8 cellular contexts compared by ENCODE assay signal in the genomic region with DNA sequence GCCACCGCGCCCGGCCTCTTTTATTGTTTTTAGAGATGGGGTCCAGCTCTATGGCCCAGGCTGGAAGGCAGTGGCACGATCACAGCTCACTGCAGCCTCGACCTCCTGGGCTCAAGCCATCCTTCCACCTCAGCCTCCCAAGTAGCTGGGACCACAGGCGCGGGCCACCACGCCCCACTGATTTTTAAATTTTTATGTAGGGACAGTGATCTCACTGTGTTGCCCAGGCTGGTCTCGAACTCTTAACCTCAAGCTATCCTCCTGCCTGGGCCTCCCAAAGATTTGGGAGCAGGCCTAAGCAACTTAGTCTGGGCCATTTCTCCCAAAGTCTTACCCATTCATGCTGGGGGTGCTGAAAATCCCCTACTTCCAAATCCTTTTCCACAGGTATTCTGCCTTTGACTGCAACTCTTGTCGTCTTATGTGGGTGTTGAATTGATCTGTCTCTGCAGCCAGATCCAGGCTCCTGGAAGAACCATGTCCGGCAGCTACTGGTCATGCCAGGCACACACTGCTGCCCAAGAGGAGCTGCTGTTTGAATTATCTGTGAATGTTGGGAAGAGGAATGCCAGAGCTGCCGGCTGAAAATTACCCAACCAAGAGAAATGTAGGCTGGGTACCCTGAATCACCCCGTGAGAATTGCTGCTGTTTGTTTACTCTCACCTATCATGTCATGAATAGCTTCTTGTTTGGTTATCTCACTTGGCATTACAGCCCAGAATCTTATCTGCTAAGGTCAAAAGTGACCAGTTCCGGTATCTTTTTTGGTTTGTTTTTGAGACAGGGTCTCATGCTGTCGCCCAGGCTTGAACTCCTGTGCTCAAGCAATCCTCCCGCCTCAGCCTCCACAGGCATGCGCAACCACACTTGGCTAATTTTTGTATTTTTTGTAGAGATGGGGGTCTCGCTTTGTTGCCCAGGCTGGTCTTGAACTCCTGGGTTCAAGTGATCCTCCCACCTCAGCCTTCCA. TPM values are rescaled to one million over a fixed set of nuclear protein-coding genes. Genes with fewer than 3 reads are reported as not detected.
A peak's percentile ranks its signal among the peaks of the same experiment; 100 is the strongest.
DNase-seq lines count a peak whose midpoint lies in the region; ATAC-seq and TF ChIP-seq lines count a peak whose summit lies in the region.

No MANE protein-coding gene starts in this region.

- H3K27ac ChIP-seq in right lobe of liver = peak overlapping the region in 2 of 3 donors; percentile 88 to 95
- peak overlapping the region; percentile 93 for H3K27ac ChIP-seq in upper lobe of right lung

- no peaks in the 10 kb centered on the region for H3K9me3 Mint-ChIP-seq in activated naive CD4-positive, alpha-beta T cell treated with anti-CD3 and anti-CD28 coated beads, Interleukin-2, amount 50 U/mL, for 24 hours
- H3K9me3 Mint-ChIP-seq in activated naive CD8-positive, alpha-beta T cell treated with anti-CD3 and anti-CD28 coated beads, Interleukin-2, amount 50 U/mL, for 24 hours = no peaks in the 10 kb centered on the region

- H3K27me3 ChIP-seq in right lobe of liver = no peaks in the 10 kb centered on the region
- no peaks in the 10 kb centered on the region for H3K27me3 ChIP-seq in upper lobe of right lung
- H3K27me3 ChIP-seq in H7 (ENCODE audit: control insufficient read depth, insufficient read depth, low read length) = no peaks in the 10 kb centered on the region

- H3K36me3 ChIP-seq in right lobe of liver = peaks cover 0 to 33% (median 0%) of the 10 kb centered on the region in 4 donors
- H3K36me3 ChIP-seq in upper lobe of right lung = peaks cover 35% of the 10 kb centered on the region
- H3K36me3 ChIP-seq in H7 (replicated peaks; ENCODE audit: control insufficient read depth, insufficient read depth, low read length) = peaks cover 16% of the 10 kb centered on the region

- peak overlapping the region; percentile 90 for H3K4me3 Mint-ChIP-seq in activated naive CD4-positive, alpha-beta T cell treated with anti-CD3 and anti-CD28 coated beads, Interleukin-2, amount 50 U/mL, for 24 hours
- H3K4me3 Mint-ChIP-seq in activated naive CD8-positive, alpha-beta T cell treated with anti-CD3 and anti-CD28 coated beads, Interleukin-2, amount 50 U/mL, for 24 hours = peak overlapping the region; percentile 83

- peaks cover 0 to 7% (median 3%) of the 10 kb centered on the region in 4 donors for H3K4me1 ChIP-seq in right lobe of liver
- peaks cover 12% of the 10 kb centered on the region for H3K4me1 ChIP-seq in upper lobe of right lung

- H3K4me1 Mint-ChIP-seq in activated naive CD4-positive, alpha-beta T cell treated with anti-CD3 and anti-CD28 coated beads, Interleukin-2, amount 50 U/mL, for 24 hours = peaks cover 15% of the 10 kb centered on the region
- H3K4me1 Mint-ChIP-seq in activated naive CD8-positive, alpha-beta T cell treated with anti-CD3 and anti-CD28 coated beads, Interleukin-2, amount 50 U/mL, for 24 hours = peaks cover 13% of the 10 kb centered on the region

- H3K36me3 Mint-ChIP-seq in activated naive CD4-positive, alpha-beta T cell treated with anti-CD3 and anti-CD28 coated beads, Interleukin-2, amount 50 U/mL, for 24 hours = peaks cover 3% of the 10 kb centered on the region
- H3K36me3 Mint-ChIP-seq in activated naive CD8-positive, alpha-beta T cell treated with anti-CD3 and anti-CD28 coated beads, Interleukin-2, amount 50 U/mL, for 24 hours (ENCODE audit: low read depth) = peaks cover 12% of the 10 kb centered on the region

- H3K4me3 ChIP-seq in right lobe of liver (peak overlapping the region; percentile 70 to 84 (median 73)), upper lobe of right lung (peak overlapping the region; percentile 74), H7 (ENCODE audit: insufficient read depth, low read depth, low read length) (no peak overlapping the region)

- DNase-seq in activated naive CD4-positive, alpha-beta T cell (lab: John Stamatoyannopoulos, UW) = no peak
- no peak for DNase-seq in activated naive CD8-positive, alpha-beta T cell treated with anti-CD3 and anti-CD28 coated beads, Interleukin-2, amount 50 U/mL, for 24 hours
- DNase-seq in right lobe of liver = peak in 1 of 3 donors; percentile 40
- DNase-seq in upper lobe of right lung = no peak
- DNase-seq in NCI-H1436 treated with DMSO at 0.1 percent for 48 hours (lab: John Stamatoyannopoulos, UW) = no peak
- no peak for DNase-seq in H7
- no peak for DNase-seq in NCI-H526 (lab: John Stamatoyannopoulos, UW)

- peak overlapping the region; percentile 93 for H3K27ac Mint-ChIP-seq in activated naive CD4-positive, alpha-beta T cell treated with anti-CD3 and anti-CD28 coated beads, Interleukin-2, amount 50 U/mL, for 24 hours
- H3K27ac Mint-ChIP-seq in activated naive CD8-positive, alpha-beta T cell treated with anti-CD3 and anti-CD28 coated beads, Interleukin-2, amount 50 U/mL, for 24 hours = peak overlapping the region; percentile 78

- no peaks in the 10 kb centered on the region for H3K9me3 ChIP-seq in right lobe of liver
- no peaks in the 10 kb centered on the region for H3K9me3 ChIP-seq in upper lobe of right lung

- no peak for TF ChIP-seq CTCF in right lobe of liver (IDR thresholded peaks at IDR 0.05)
- TF ChIP-seq CTCF in upper lobe of right lung (IDR thresholded peaks at IDR 0.05) = no peak

- no peak for ATAC-seq in activated naive CD8-positive, alpha-beta T cell treated with anti-CD3 and anti-CD28 coated beads, Interleukin-2, amount 50 U/mL, for 24 hours
- ATAC-seq in right lobe of liver (peak in 3 of 4 donors; percentile 19 to 76 (median 31)), upper lobe of right lung (no peak)

- H3K27me3 Mint-ChIP-seq in activated naive CD4-positive, alpha-beta T cell treated with anti-CD3 and anti-CD28 coated beads, Interleukin-2, amount 50 U/mL, for 24 hours = no peaks in the 10 kb centered on the region
- H3K27me3 Mint-ChIP-seq in activated naive CD8-positive, alpha-beta T cell treated with anti-CD3 and anti-CD28 coated beads, Interleukin-2, amount 50 U/mL, for 24 hours = no peaks in the 10 kb centered on the region

- intact Hi-C loops in right lobe of liver (cut with DNase I) = no loop called here
- intact Hi-C loops in upper lobe of right lung (cut with DNase I) = no loop called here

- 44% methylated on average over 8 of the region's 18 CpGs for WGBS in right lobe of liver (ENCODE audit: insufficient coverage, low coverage, low lambda C conversion rate, missing lambda C conversion rate)

- TF ChIP-seq POLR2A in right lobe of liver (IDR thresholded peaks at IDR 0.05) = peak; percentile 60

RNA-seq across cellular contexts. Expression of a gene that starts 1.1 kb away (rescaled TPM):
- total RNA-seq in right lobe of liver (10 to 100 TPM; 27.9 to 48.5 (median 36.9) TPM), upper lobe of right lung (54.8 TPM)
- total RNA-seq in H7 (2014; rRNA removed; shearing (Covaris generic)) = 54.8 and 63.2 TPM in 2 replicates

RNA-seq across cellular contexts. Expression of a gene that starts 11.4 kb away (rescaled TPM):
- total RNA-seq in right lobe of liver (10 to 100 TPM; 10.2 to 16.6 (median 14.0) TPM), upper lobe of right lung (37.6 TPM)
- 24.7 and 30.7 TPM in 2 replicates for total RNA-seq in H7 (2014; rRNA removed; shearing (Covaris generic))

RNA-seq across cellular contexts. Expression of a gene that starts 27.1 kb away (rescaled TPM):
- under 1 TPM in 2 of 6 experiments, not detected in 4; 0.05 to 0.07 TPM for total RNA-seq in right lobe of liver
- 0.46 TPM for total RNA-seq in upper lobe of right lung
- 0.28 and 0.33 TPM in 2 replicates for total RNA-seq in H7 (2014; rRNA removed; shearing (Covaris generic))

RNA-seq across cellular contexts. Expression of a gene that starts 37.0 kb away (rescaled TPM):
- total RNA-seq in right lobe of liver = under 1 TPM; 0.20 to 0.98 (median 0.37) TPM
- 5.2 TPM for total RNA-seq in upper lobe of right lung
- 6.4 and 6.5 TPM in 2 replicates for total RNA-seq in H7 (2014; rRNA removed; shearing (Covaris generic))

RNA-seq across cellular contexts. Expression of a gene that starts 58.7 kb away (rescaled TPM):
- total RNA-seq in right lobe of liver (10 to 100 TPM in 4 of 6 experiments, 1 to 10 TPM in 2; 9.5 to 25.1 (median 15.2) TPM), upper lobe of right lung (46.8 TPM)
- total RNA-seq in H7 (2014; rRNA removed; shearing (Covaris generic)) = 7.6 and 10.0 TPM in 2 replicates

Comparison
In these comparisons a context has a peak if more than half of its experiments do, and no peak if none do; other contexts are left out.
1. ATAC-seq: peak in right lobe of liver (3 of 4); none in activated naive CD8-positive, alpha-beta T cell treated with anti-CD3 and anti-CD28 coated beads, Interleukin-2, amount 50 U/mL, for 24 hours (single experiment) and upper lobe of right lung (single experiment).